ENCODE assay signal across 9 cellular contexts in the genomic region with DNA sequence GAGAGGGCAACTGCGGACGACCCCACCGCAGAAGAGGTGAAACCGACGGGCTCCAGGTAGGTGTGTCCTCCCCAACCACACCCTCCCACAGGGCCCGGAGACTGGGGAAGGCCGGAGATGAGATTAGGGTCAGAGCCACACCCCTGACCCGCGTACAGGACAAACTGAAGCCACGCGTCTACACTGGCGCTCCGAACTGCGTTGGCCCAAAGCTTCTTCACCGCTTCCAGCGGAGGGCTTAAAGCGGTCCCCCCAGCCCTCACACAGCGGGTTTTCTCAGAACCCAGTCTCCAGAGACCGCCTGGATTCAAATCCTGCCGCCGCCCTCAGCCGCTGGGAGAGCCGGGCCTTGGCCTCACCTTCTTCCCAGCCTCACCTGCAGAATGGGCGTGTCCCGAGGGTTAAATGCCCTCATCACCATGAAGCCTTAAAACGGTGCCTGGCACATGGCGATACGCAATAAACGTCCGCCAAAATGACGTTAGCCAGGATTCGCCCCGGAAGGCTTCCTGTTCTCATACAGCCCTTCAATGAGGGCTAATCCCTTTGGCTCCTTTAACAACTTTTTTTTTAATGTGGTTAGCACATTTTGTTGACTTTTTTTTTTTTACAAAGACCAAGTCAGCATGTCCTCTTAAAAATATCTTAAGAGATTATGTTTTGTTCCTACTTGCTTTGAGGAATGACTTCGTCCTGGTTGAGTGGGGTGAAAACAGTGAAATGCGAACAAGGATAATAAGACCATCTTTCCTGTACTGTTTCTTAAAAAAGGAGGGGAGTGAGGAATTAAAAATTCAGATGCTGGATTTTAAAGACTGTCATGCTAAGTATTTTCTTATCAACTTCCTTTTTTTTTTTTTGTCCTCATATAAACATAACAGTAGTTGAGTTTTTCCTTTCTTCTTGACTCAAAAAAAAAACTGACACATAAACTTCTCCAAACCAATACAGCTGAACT. TPM values are rescaled to one million over a fixed set of nuclear protein-coding genes. Genes with fewer than 3 reads are reported as not detected.
DNase-seq lines count a peak whose midpoint lies in the region; ATAC-seq and TF ChIP-seq lines count a peak whose summit lies in the region.
"Had no signal": no experiment of that assay in that cellular context is flagged by ENCODE, and none has a peak within 500 bp of the region (broad histone marks: within the 10 kb centered on the region; RNA-seq: fewer than 3 reads in every experiment).

No MANE protein-coding gene starts in this region.

- TF ChIP-seq CTCF in choroid plexus epithelial cell (conservative IDR thresholded peaks at IDR 0.05; ENCODE audit: low read depth, low read length): no peak

- H3K4me3 ChIP-seq in CD4-positive, alpha-beta memory T cell (ENCODE audit: low read length in 2 of 2): peak overlapping the region; percentile 38 to 51
- H3K4me3 ChIP-seq in choroid plexus epithelial cell (ENCODE audit: low read depth, low read length): no peak overlapping the region

- peaks cover 0 to 3% (median 0%) of the 10 kb centered on the region in 8 donors for H3K9me3 Mint-ChIP-seq in CD4-positive, alpha-beta memory T cell
- H3K9me3 Mint-ChIP-seq in naive thymus-derived CD8-positive, alpha-beta T cell: no peaks in the 10 kb centered on the region
- H3K9me3 Mint-ChIP-seq: neural crest cell had no signal

- peak overlapping the region; percentile 94 to 99 (median 98) for H3K27ac Mint-ChIP-seq in CD4-positive, alpha-beta memory T cell
- peak overlapping the region; percentile 96 to 100 (median 98) for H3K27ac Mint-ChIP-seq in naive thymus-derived CD8-positive, alpha-beta T cell

- peak overlapping the region; percentile 60 for H3K27ac ChIP-seq in CD4-positive, alpha-beta memory T cell (ENCODE audit: low read depth, low read length)

- no peaks in the 10 kb centered on the region for H3K27me3 ChIP-seq in CD4-positive, alpha-beta memory T cell (ENCODE audit: insufficient read depth, low read length)

- H3K4me3 Mint-ChIP-seq in CD4-positive, alpha-beta memory T cell: peak overlapping the region; percentile 70 to 90 (median 88)
- peak overlapping the region; percentile 74 to 93 (median 90) for H3K4me3 Mint-ChIP-seq in naive thymus-derived CD8-positive, alpha-beta T cell
- H3K4me3 Mint-ChIP-seq: neural crest cell had no signal

- CTCF ChIA-PET in CD4-positive, alpha-beta memory T cell (lab: Charles Lee; ENCODE audit: partially characterized antibody): interaction anchor here (1.3 to 4.8 kb wide), 9 partner anchors 13 to 326 kb away, joined by 4 to 39 read pairs (median 11); no protein-coding TSS in a partner anchor

- no peaks in the 10 kb centered on the region for H3K9me3 ChIP-seq in CD4-positive, alpha-beta memory T cell (ENCODE audit: control insufficient read depth in 1 of 2, low read length in 2 of 2)

- H3K36me3 Mint-ChIP-seq in CD4-positive, alpha-beta memory T cell: peaks cover 16 to 17% of the 10 kb centered on the region in 2 donors
- peaks cover 0 to 9% (median 0%) of the 10 kb centered on the region in 3 donors for H3K36me3 Mint-ChIP-seq in naive thymus-derived CD8-positive, alpha-beta T cell

- intact Hi-C loops in CD4-positive, alpha-beta memory T cell (cut with micrococcal nuclease): loop anchor here (1.0 kb wide), 4 partner anchors 9 to 35 kb away; no protein-coding TSS in a partner anchor

- ATAC-seq in naive thymus-derived CD8-positive, alpha-beta T cell: peak; percentile 13 to 15
- no peak for ATAC-seq in GM18867 (IDR thresholded peaks at IDR 0.05; ENCODE audit: unreplicated experiment)
- ATAC-seq in HG02870 (IDR thresholded peaks at IDR 0.05; ENCODE audit: unreplicated experiment): no peak

- H3K27me3 Mint-ChIP-seq in CD4-positive, alpha-beta memory T cell: no peaks in the 10 kb centered on the region
- H3K27me3 Mint-ChIP-seq in naive thymus-derived CD8-positive, alpha-beta T cell: no peaks in the 10 kb centered on the region

- POLR2A ChIA-PET in CD4-positive, alpha-beta memory T cell (lab: Charles Lee; ENCODE audit: partially characterized antibody): interaction anchor here (0.5 to 7.4 kb wide), 30 partner anchors 8 to 341 kb away, joined by 3 to 198 read pairs (median 5); partner anchors contain the start of gene ZNF217
- POLR2A ChIA-PET in naive thymus-derived CD8-positive, alpha-beta T cell (lab: Charles Lee): interaction anchor here (0.9 to 7.2 kb wide), 20 partner anchors 11 to 264 kb away, joined by 3 to 143 read pairs (median 8); partner anchors contain the start of gene ZNF217

- H3K36me3 ChIP-seq in CD4-positive, alpha-beta memory T cell (ENCODE audit: insufficient read depth, low read length): no peaks in the 10 kb centered on the region

- H3K4me1 ChIP-seq in CD4-positive, alpha-beta memory T cell (ENCODE audit: insufficient read depth, low read length): peaks cover 37% of the 10 kb centered on the region

- DNase-seq in CD4-positive, alpha-beta memory T cell: peak; percentile 47 to 63 (median 50)
- peak; percentile 74 for DNase-seq in OCI-M1 (lab: John Stamatoyannopoulos, UW)
- peak; percentile 43 for DNase-seq in choroid plexus epithelial cell (ENCODE audit: low read depth)
- DNase-seq in naive thymus-derived CD8-positive, alpha-beta T cell: peak in 7 of 10 donors; percentile 9 to 68 (median 26)
- DNase-seq in NCI-H1436 (lab: John Stamatoyannopoulos, UW): no peak
- DNase-seq in iPS-NIHi7 (ENCODE audit: extremely low spot score): no peak

- H3K4me1 Mint-ChIP-seq in CD4-positive, alpha-beta memory T cell: peaks cover 14 to 39% (median 30%) of the 10 kb centered on the region in 4 donors
- peaks cover 15 to 46% (median 39%) of the 10 kb centered on the region in 4 donors for H3K4me1 Mint-ChIP-seq in naive thymus-derived CD8-positive, alpha-beta T cell

RNA-seq across cellular contexts. Expression of gene ZNF217, which starts 15.1 kb away (rescaled TPM):
- total RNA-seq in CD4-positive, alpha-beta memory T cell: 100 to 1,000 TPM; 100 to 111 TPM
- polyA plus RNA-seq in CD4-positive, alpha-beta memory T cell: 10 to 100 TPM; 11.6 to 28.6 TPM
- total RNA-seq in naive thymus-derived CD8-positive, alpha-beta T cell: 100 to 1,000 TPM; 100 to 101 TPM
- polyA plus RNA-seq in naive thymus-derived CD8-positive, alpha-beta T cell: 10 to 100 TPM; 21.5 to 34.2 (median 25.3) TPM

Comparison
In these comparisons a context has a peak if more than half of its experiments do, and no peak if none do; other contexts are left out.
1. DNase-seq: peak in CD4-positive, alpha-beta memory T cell (5 of 5), OCI-M1 (single experiment), choroid plexus epithelial cell (single experiment) and naive thymus-derived CD8-positive, alpha-beta T cell (7 of 10); none in NCI-H1436 (single experiment) and iPS-NIHi7 (single experiment).
2. ATAC-seq: peak in naive thymus-derived CD8-positive, alpha-beta T cell (2 of 2); none in GM18867 (single experiment) and HG02870 (single experiment).